3 cellular contexts compared by ENCODE assay signal in genomic region chrX:44881549-44881948, GRCh38.
TF ChIP-seq lines count a peak whose summit lies in the region.

No MANE protein-coding gene starts in this region.

TF ChIP-seq in HepG2, 621 proteins besides CTCF, POLR2A, EP300 and RAD21:
- TF ChIP-seq ESRRA (CRISPR knock-in tag; IDR thresholded peaks at IDR 0.05; ENCODE audit: low read depth) (no peak), MXD1 (CRISPR knock-in tag; IDR thresholded peaks at IDR 0.05) (no peak), KDM5A (IDR thresholded peaks at IDR 0.05; ENCODE audit: borderline replicate concordance, low read length) (no peak), GABPA (IDR thresholded peaks at IDR 0.05; ENCODE audit: low read depth, low read length) (no peak), GABPA (CRISPR knock-in tag; IDR thresholded peaks at IDR 0.05; ENCODE audit: low read depth) (no peak), CEBPB (IDR thresholded peaks at IDR 0.05; ENCODE audit: borderline replicate concordance, low read depth, low read length) (peak; percentile 37; the same call in 1 of the 2 replicates), ZEB1 (IDR thresholded peaks at IDR 0.05; ENCODE audit: insufficient replicate concordance, low read depth) (no peak)

TF ChIP-seq in K562, 482 proteins besides CTCF, POLR2A, EP300 and RAD21:
- TF ChIP-seq CEBPB (tag; IDR thresholded peaks at IDR 0.05) (peak; percentile 41), DIDO1 (tag; IDR thresholded peaks at IDR 0.05; ENCODE audit: low read depth) (no peak), STAG1 (CRISPR knock-in tag; IDR thresholded peaks at IDR 0.05; ENCODE audit: borderline replicate concordance) (no peak)

TF ChIP-seq in GM23338, 12 proteins besides CTCF, POLR2A, EP300 and RAD21:
- no peak for TF ChIP-seq NANOG (IDR thresholded peaks at IDR 0.05; ENCODE audit: borderline replicate concordance)
- no peak for TF ChIP-seq STAT1 (IDR thresholded peaks at IDR 0.05; ENCODE audit: unreplicated experiment)
- no peak for TF ChIP-seq EZH2phosphoT487 (IDR thresholded peaks at IDR 0.05; ENCODE audit: unreplicated experiment)
- TF ChIP-seq ZNF114 (CRISPR knock-in tag; IDR thresholded peaks at IDR 0.05) = no peak
- TF ChIP-seq CREB1 (CRISPR knock-in tag; IDR thresholded peaks at IDR 0.05; ENCODE audit: low read depth) = no peak
- TF ChIP-seq ZNF462 (CRISPR knock-in tag; IDR thresholded peaks at IDR 0.05) = no peak
- no peak for TF ChIP-seq REST (IDR thresholded peaks at IDR 0.05; ENCODE audit: unreplicated experiment)
- TF ChIP-seq ETS1 (IDR thresholded peaks at IDR 0.05) = no peak
- TF ChIP-seq EZH2 (IDR thresholded peaks at IDR 0.05; ENCODE audit: low read depth, unreplicated experiment) = no peak
- TF ChIP-seq JUNB (IDR thresholded peaks at IDR 0.05; ENCODE audit: unreplicated experiment) = no peak
- no peak for TF ChIP-seq POLR2AphosphoS5 (IDR thresholded peaks at IDR 0.05; ENCODE audit: low read depth)
- no peak for TF ChIP-seq ZNF331 (CRISPR knock-in tag; IDR thresholded peaks at IDR 0.05; ENCODE audit: low read depth)
